Comparison of ENCODE assay signal across 16 cellular contexts in the genomic region with DNA sequence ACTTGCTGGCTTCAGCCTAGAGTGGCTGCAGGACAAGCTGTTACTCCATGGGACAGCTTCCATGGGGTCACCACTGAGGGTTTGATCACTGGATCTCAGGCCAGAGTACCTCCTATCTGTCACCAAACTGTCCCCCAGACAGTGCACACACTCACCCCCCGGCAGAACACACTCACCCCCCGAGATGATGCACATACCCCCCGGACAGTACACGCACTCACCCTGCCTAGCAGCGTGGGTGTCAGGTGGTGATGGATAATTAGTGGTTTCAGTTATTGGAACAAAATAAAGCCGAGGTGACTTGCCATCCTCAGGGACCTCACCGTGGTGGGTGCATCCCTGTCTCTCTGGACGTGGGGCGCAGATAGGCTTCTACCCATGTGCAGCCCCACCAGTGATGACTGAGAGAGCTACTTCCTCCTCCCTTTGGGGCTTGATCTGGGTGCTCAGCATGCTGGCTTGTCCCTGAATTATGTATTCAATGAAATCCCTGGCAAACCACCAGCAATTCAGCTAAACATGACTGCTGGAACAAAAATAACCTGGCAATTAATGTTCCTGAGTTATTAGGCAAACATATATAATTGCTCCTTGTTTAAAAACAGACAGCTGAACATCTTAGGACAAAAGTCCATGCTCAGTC.
"Had no signal": no experiment of that assay in that cellular context is flagged by ENCODE, and none has a peak within 500 bp of the region (broad histone marks: within the 10 kb centered on the region; RNA-seq: fewer than 3 reads in every experiment).

No MANE protein-coding gene starts in this region.

- DNase-seq: activated gamma-delta T cell; activated T-cell treated with anti-CD3 and anti-CD28 coated beads, Interleukin-2, amount 50 U/mL, for 4 hours; effector CD4-positive, alpha-beta T cell; kidney glomerular epithelial cell; mesendoderm; nephron progenitor cell; sigmoid colon; stimulated activated CD4-positive, alpha-beta T cell treated with anti-CD3 and anti-CD28 coated beads, Interleukin-2, amount 100 ng/mL, for 24 hours; stimulated activated naive CD4-positive, alpha-beta T cell treated with Interleukin-2 at 50 U/mL for 16 hours; T-helper 2 cell; upper lobe of right lung had no signal

- H3K9me3 ChIP-seq: ascending aorta, gastroesophageal sphincter, sigmoid colon, upper lobe of right lung had no signal

- H3K27me3 ChIP-seq: ascending aorta, cardiac muscle cell, gastroesophageal sphincter, sigmoid colon, upper lobe of right lung had no signal

- H3K9me3 Mint-ChIP-seq: activated T-cell treated with anti-CD3 and anti-CD28 coated beads, Interleukin-2, amount 50 U/mL, for 4 hours; nephron progenitor cell had no signal

- H3K4me1 ChIP-seq: ascending aorta, sigmoid colon, upper lobe of right lung had no signal

- H3K4me3 Mint-ChIP-seq: activated T-cell treated with anti-CD3 and anti-CD28 coated beads, Interleukin-2, amount 50 U/mL, for 4 hours; nephron progenitor cell had no signal

- H3K36me3 ChIP-seq: cardiac muscle cell had no signal

- H3K27ac Mint-ChIP-seq: nephron progenitor cell had no signal

- H3K27ac ChIP-seq: ascending aorta, cardiac muscle cell, coronary artery, gastroesophageal sphincter, sigmoid colon, upper lobe of right lung had no signal

- ATAC-seq: activated CD4-positive, CD25-positive, alpha-beta regulatory T cell treated with anti-CD3 and anti-CD28 coated beads, Interleukin-2, amount 50 U/mL, for 24 hours; activated T-cell treated with anti-CD3 and anti-CD28 coated beads, Interleukin-2, amount 50 U/mL, for 4 hours; gastroesophageal sphincter; upper lobe of right lung had no signal

- H3K4me3 ChIP-seq: ascending aorta, cardiac muscle cell, coronary artery, gastroesophageal sphincter, sigmoid colon, upper lobe of right lung had no signal
